Comparison of ENCODE assay signal across 23 cellular contexts in genomic region chr2:162934191-162934590, GRCh38.
DNase-seq lines count a peak whose midpoint lies in the region; ATAC-seq, FAIRE-seq and TF ChIP-seq lines count a peak whose summit lies in the region.
"Had no signal": no experiment of that assay in that cellular context is flagged by ENCODE, and none has a peak within 500 bp of the region (broad histone marks: within the 10 kb centered on the region; RNA-seq: fewer than 3 reads in every experiment).

No MANE protein-coding gene starts in this region.

- H3K14ac ChIP-seq in mesenchymal stem cell (ENCODE audit: low read length in 2 of 2): no peak overlapping the region

- no peak for FAIRE-seq in astrocyte (lab: Jason Lieb, UNC)
- FAIRE-seq: G401.6, GM12891, GM19239 had no signal

- no peak for ATAC-seq in gastroesophageal sphincter

- H2BK15ac ChIP-seq in mesenchymal stem cell (ENCODE audit: low read depth, poor library complexity, severe bottlenecking): no peak overlapping the region

- no peak overlapping the region for H4K91ac ChIP-seq in mesenchymal stem cell (ENCODE audit: low read length)

- no peak overlapping the region for H2BK12ac ChIP-seq in mesenchymal stem cell (ENCODE audit: low read length in 2 of 2)

- no peaks in the 10 kb centered on the region for H3K36me3 Mint-ChIP-seq in astrocyte (ENCODE audit: low read depth, unreplicated experiment)
- H3K36me3 Mint-ChIP-seq: CD4-positive, CD25-positive, alpha-beta regulatory T cell; CD8-positive, alpha-beta memory T cell had no signal

- DNase-seq in AG10803 (ENCODE audit: low read depth) (peak; percentile 35), astrocyte (ENCODE audit: low read depth) (peak; percentile 59), dermis blood vessel endothelial cell (peak; percentile 1), mesenchymal stem cell (peak; percentile 7), DMS53 treated with DMSO at 0.1 percent for 48 hours (lab: John Stamatoyannopoulos, UW; ENCODE audit: unreplicated experiment) (no peak), NCI-H510A treated with DMSO at 0.1 percent for 48 hours (lab: John Stamatoyannopoulos, UW) (no peak)
- no peak for DNase-seq in stimulated activated CD4-positive, alpha-beta T cell treated with anti-CD3 and anti-CD28 coated beads, Interleukin-15, amount 100 ng/mL, for 24 hours
- DNase-seq: 8988T; BE2C; C1 segment of cervical spinal cord; CD4-positive, CD25-positive, alpha-beta regulatory T cell; CD8-positive, alpha-beta memory T cell; COR-L47; DMS 273 treated with DMSO at 0.1 percent for 48 hours; DMS53; GM23248; IMR-90 had no signal

- no peak overlapping the region for H4K8ac ChIP-seq in mesenchymal stem cell (ENCODE audit: low read length)

- no peak overlapping the region for H2AFZ ChIP-seq in astrocyte (ENCODE audit: low read depth, low read length)
- no peak overlapping the region for H2AFZ ChIP-seq in mesenchymal stem cell (ENCODE audit: low read depth, low read length)
- H2AFZ ChIP-seq: GM23248 had no signal

- no peak overlapping the region for H3K4me3 ChIP-seq in AG10803 (ENCODE audit: low read length)
- H3K4me3 ChIP-seq in astrocyte (ENCODE audit: insufficient read depth, low read depth, low read length): no peak overlapping the region
- no peak overlapping the region for H3K4me3 ChIP-seq in mesenchymal stem cell (ENCODE audit: insufficient read depth in 1 of 2, low read depth in 1 of 2, low read length in 2 of 2)
- H3K4me3 ChIP-seq in gastroesophageal sphincter: no peak overlapping the region
- H3K4me3 ChIP-seq: GM23248, HAP-1 had no signal

- H3K9me3 Mint-ChIP-seq in astrocyte (ENCODE audit: unreplicated experiment): peaks cover 9% of the 10 kb centered on the region

- peaks cover 9% of the 10 kb centered on the region for H3K4me1 Mint-ChIP-seq in astrocyte (ENCODE audit: low read depth, unreplicated experiment)
- H3K4me1 Mint-ChIP-seq: CD4-positive, CD25-positive, alpha-beta regulatory T cell; CD8-positive, alpha-beta memory T cell had no signal

- H3K4me3 Mint-ChIP-seq in astrocyte (ENCODE audit: unreplicated experiment): no peak overlapping the region
- H3K4me3 Mint-ChIP-seq: CD4-positive, CD25-positive, alpha-beta regulatory T cell; CD8-positive, alpha-beta memory T cell had no signal

- H3K9ac ChIP-seq in astrocyte (ENCODE audit: low read length) (no peak overlapping the region), mesenchymal stem cell (ENCODE audit: low read length) (no peak overlapping the region)
- H3K9ac ChIP-seq: GM23248 had no signal

- H3K27ac Mint-ChIP-seq in astrocyte (ENCODE audit: unreplicated experiment): no peak overlapping the region
- H3K27ac Mint-ChIP-seq: CD4-positive, CD25-positive, alpha-beta regulatory T cell; CD8-positive, alpha-beta memory T cell had no signal

- no peaks in the 10 kb centered on the region for H3K27me3 Mint-ChIP-seq in astrocyte (ENCODE audit: low read depth, unreplicated experiment)
- H3K27me3 Mint-ChIP-seq: CD4-positive, CD25-positive, alpha-beta regulatory T cell; CD8-positive, alpha-beta memory T cell had no signal

- no peak overlapping the region for H2BK120ac ChIP-seq in mesenchymal stem cell (ENCODE audit: low read depth, low read length)

- H3K9me3 ChIP-seq in astrocyte (ENCODE audit: insufficient read depth, low read depth, low read length) (no peaks in the 10 kb centered on the region), mesenchymal stem cell (ENCODE audit: control insufficient read depth, low read length) (peaks cover 24% of the 10 kb centered on the region), gastroesophageal sphincter (peaks cover 0 to 16% (median 0%) of the 10 kb centered on the region in 3 donors)
- H3K9me3 ChIP-seq: BE2C, HAP-1 had no signal

- H3K4me2 ChIP-seq in astrocyte (ENCODE audit: low read length): no peak overlapping the region
- no peak overlapping the region for H3K4me2 ChIP-seq in mesenchymal stem cell (ENCODE audit: low read length, poor library complexity, severe bottlenecking)

- no peak for TF ChIP-seq POLR2A in gastroesophageal sphincter (IDR thresholded peaks at IDR 0.05)

- H3K79me1 ChIP-seq in mesenchymal stem cell (replicated peaks; ENCODE audit: low read length, poor library complexity, severe bottlenecking): no peaks in the 10 kb centered on the region

- TF ChIP-seq CTCF in AG10803 (conservative IDR thresholded peaks at IDR 0.05; ENCODE audit: low read length) (no peak), astrocyte (IDR thresholded peaks at IDR 0.05; ENCODE audit: insufficient read depth, low read depth, low read length) (no peak), gastroesophageal sphincter (IDR thresholded peaks at IDR 0.05) (no peak)

- H3K4me1 ChIP-seq in astrocyte (ENCODE audit: insufficient read depth, low read length): no peaks in the 10 kb centered on the region
- H3K4me1 ChIP-seq in mesenchymal stem cell (ENCODE audit: control insufficient read depth, insufficient read depth, low read depth, low read length): no peaks in the 10 kb centered on the region
- no peaks in the 10 kb centered on the region for H3K4me1 ChIP-seq in gastroesophageal sphincter
- H3K4me1 ChIP-seq: BE2C, HAP-1 had no signal

- no peak overlapping the region for H3K18ac ChIP-seq in mesenchymal stem cell (ENCODE audit: low read depth in 1 of 2, low read length in 2 of 2)

- H3K27me3 ChIP-seq in astrocyte (ENCODE audit: insufficient read depth, low read length): no peaks in the 10 kb centered on the region
- no peaks in the 10 kb centered on the region for H3K27me3 ChIP-seq in mesenchymal stem cell (ENCODE audit: control insufficient read depth in 1 of 2, insufficient read depth in 1 of 2, low read length in 2 of 2)
- no peaks in the 10 kb centered on the region for H3K27me3 ChIP-seq in gastroesophageal sphincter
- H3K27me3 ChIP-seq: BE2C had no signal

- no peak overlapping the region for H2AK5ac ChIP-seq in mesenchymal stem cell (ENCODE audit: low read length, severe bottlenecking)

- TF ChIP-seq EP300 in gastroesophageal sphincter (IDR thresholded peaks at IDR 0.05): no peak

- no peak overlapping the region for H3K4ac ChIP-seq in mesenchymal stem cell (ENCODE audit: low read depth in 1 of 2, low read length in 2 of 2)

- H3K36me3 ChIP-seq in astrocyte (ENCODE audit: insufficient read depth, low read length): no peaks in the 10 kb centered on the region
- no peaks in the 10 kb centered on the region for H3K36me3 ChIP-seq in mesenchymal stem cell (ENCODE audit: control insufficient read depth in 1 of 2, insufficient read depth in 2 of 2, low read depth in 1 of 2, low read length in 2 of 2)
- H3K36me3 ChIP-seq in gastroesophageal sphincter: no peaks in the 10 kb centered on the region
- H3K36me3 ChIP-seq: BE2C, HAP-1 had no signal

- no peaks in the 10 kb centered on the region for H4K20me1 ChIP-seq in astrocyte (ENCODE audit: insufficient read depth, low read length)

- H3K79me2 ChIP-seq in astrocyte (ENCODE audit: insufficient read depth, low read length): no peaks in the 10 kb centered on the region

- H3K23ac ChIP-seq in mesenchymal stem cell (ENCODE audit: low read length in 2 of 2): no peak overlapping the region

- H2BK5ac ChIP-seq in mesenchymal stem cell (ENCODE audit: low read depth, low read length, poor library complexity, severe bottlenecking): no peak overlapping the region

- H3K27ac ChIP-seq in astrocyte (ENCODE audit: low read depth, low read length): no peak overlapping the region
- no peak overlapping the region for H3K27ac ChIP-seq in mesenchymal stem cell (ENCODE audit: low read length, poor library complexity, severe bottlenecking)
- no peak overlapping the region for H3K27ac ChIP-seq in gastroesophageal sphincter
- H3K27ac ChIP-seq: GM23248, HL-60 had no signal

Comparison
In these comparisons a context has a peak if more than half of its experiments do, and no peak if none do; other contexts are left out.
1. DNase-seq: peak in AG10803 (single experiment), astrocyte (single experiment), dermis blood vessel endothelial cell (single experiment) and mesenchymal stem cell (single experiment); none in DMS53 treated with DMSO at 0.1 percent for 48 hours (single experiment), stimulated activated CD4-positive, alpha-beta T cell treated with anti-CD3 and anti-CD28 coated beads, Interleukin-15, amount 100 ng/mL, for 24 hours (single experiment) and NCI-H510A treated with DMSO at 0.1 percent for 48 hours (single experiment).